Comparison of ENCODE assay signal across 16 cellular contexts in genomic region chr14:80491562-80492139, GRCh38.
A peak's percentile ranks its signal among the peaks of the same experiment; 100 is the strongest.
DNase-seq lines count a peak whose midpoint lies in the region; ATAC-seq and TF ChIP-seq lines count a peak whose summit lies in the region.
"Had no signal": no experiment of that assay in that cellular context is flagged by ENCODE, and none has a peak within 500 bp of the region (broad histone marks: within the 10 kb centered on the region; RNA-seq: fewer than 3 reads in every experiment).

No MANE protein-coding gene starts in this region.

- no peak overlapping the region for H3K18ac ChIP-seq in mesenchymal stem cell (ENCODE audit: low read depth in 1 of 2, low read length in 2 of 2)

- no peak overlapping the region for H3K4me3 ChIP-seq in left ventricle myocardium inferior
- no peak overlapping the region for H3K4me3 ChIP-seq in OCI-LY1 (ENCODE audit: low read depth, low read length, poor library complexity, severe bottlenecking)
- no peak overlapping the region for H3K4me3 ChIP-seq in mesenchymal stem cell (ENCODE audit: insufficient read depth in 1 of 2, low read depth in 1 of 2, low read length in 2 of 2)
- H3K4me3 ChIP-seq: esophagus muscularis mucosa, left lung had no signal

- H3K27ac ChIP-seq in left ventricle myocardium inferior (replicated peaks): peak overlapping the region; percentile 61
- H3K27ac ChIP-seq in OCI-LY1 (ENCODE audit: low read depth, low read length, poor library complexity, severe bottlenecking): no peak overlapping the region
- H3K27ac ChIP-seq in mesenchymal stem cell (ENCODE audit: low read length, poor library complexity, severe bottlenecking): no peak overlapping the region
- H3K27ac ChIP-seq: left lung had no signal

- no peak overlapping the region for H2BK15ac ChIP-seq in mesenchymal stem cell (ENCODE audit: low read depth, poor library complexity, severe bottlenecking)

- H3K27me3 Mint-ChIP-seq in naive thymus-derived CD8-positive, alpha-beta T cell: no peaks in the 10 kb centered on the region
- H3K27me3 Mint-ChIP-seq: stimulated activated naive CD8-positive, alpha-beta T cell treated with anti-CD3 and anti-CD28 coated beads, Interleukin-15, Interleukin-2, amounts not matched to agents 100 ng/mL and 50 ng/mL, for 24 hours had no signal

- H3K9ac ChIP-seq in OCI-LY1 (ENCODE audit: low read length) (no peak overlapping the region), mesenchymal stem cell (ENCODE audit: low read length) (peak overlapping the region; percentile 20)

- H3K36me3 Mint-ChIP-seq in naive thymus-derived CD8-positive, alpha-beta T cell: no peaks in the 10 kb centered on the region

- H4K91ac ChIP-seq in mesenchymal stem cell (ENCODE audit: low read length): no peak overlapping the region

- ATAC-seq in left cardiac atrium (no peak), HG03175 (IDR thresholded peaks at IDR 0.05; ENCODE audit: unreplicated experiment) (no peak)
- no peak for ATAC-seq in naive thymus-derived CD8-positive, alpha-beta T cell

- H4K20me1 ChIP-seq in OCI-LY1 (ENCODE audit: insufficient read depth, low read length): no peaks in the 10 kb centered on the region

- no peaks in the 10 kb centered on the region for H3K79me1 ChIP-seq in mesenchymal stem cell (replicated peaks; ENCODE audit: low read length, poor library complexity, severe bottlenecking)

- H3K9me3 Mint-ChIP-seq in naive thymus-derived CD8-positive, alpha-beta T cell: peaks cover 0 to 9% (median 0%) of the 10 kb centered on the region in 9 donors
- H3K9me3 Mint-ChIP-seq: stimulated activated naive CD8-positive, alpha-beta T cell treated with anti-CD3 and anti-CD28 coated beads, Interleukin-15, Interleukin-2, amounts not matched to agents 100 ng/mL and 50 ng/mL, for 24 hours had no signal

- H3K36me3 ChIP-seq in left ventricle myocardium inferior (no peaks in the 10 kb centered on the region), OCI-LY1 (ENCODE audit: insufficient read depth, low read length) (no peaks in the 10 kb centered on the region), mesenchymal stem cell (ENCODE audit: control insufficient read depth in 1 of 2, insufficient read depth in 2 of 2, low read depth in 1 of 2, low read length in 2 of 2) (no peaks in the 10 kb centered on the region)
- H3K36me3 ChIP-seq: esophagus muscularis mucosa, left lung had no signal

- no peak overlapping the region for H2BK5ac ChIP-seq in mesenchymal stem cell (ENCODE audit: low read depth, low read length, poor library complexity, severe bottlenecking)

- no peak overlapping the region for H3K4ac ChIP-seq in mesenchymal stem cell (ENCODE audit: low read depth in 1 of 2, low read length in 2 of 2)

- H3K4me3 Mint-ChIP-seq in naive thymus-derived CD8-positive, alpha-beta T cell: no peak overlapping the region
- H3K4me3 Mint-ChIP-seq: stimulated activated naive CD8-positive, alpha-beta T cell treated with anti-CD3 and anti-CD28 coated beads, Interleukin-15, Interleukin-2, amounts not matched to agents 100 ng/mL and 50 ng/mL, for 24 hours had no signal

- TF ChIP-seq CTCF in left ventricle myocardium inferior (IDR thresholded peaks at IDR 0.05; ENCODE audit: borderline replicate concordance) (no peak), OCI-LY1 (IDR thresholded peaks at IDR 0.05; ENCODE audit: low read length) (no peak)

- no peaks in the 10 kb centered on the region for H3K79me2 ChIP-seq in OCI-LY1 (ENCODE audit: insufficient read depth, low read length)

- DNase-seq in left ventricle myocardium inferior (no peak), left cardiac atrium (no peak), mesenchymal stem cell (no peak), 8988T (no peak), NCI-H2171 (lab: John Stamatoyannopoulos, UW) (no peak)
- DNase-seq in naive thymus-derived CD8-positive, alpha-beta T cell: no peak
- DNase-seq: activated CD4-positive, CD25-positive, alpha-beta regulatory T cell treated with anti-CD3 and anti-CD28 coated beads, Interleukin-2, amount 50 U/mL, for 72 hours; left lung; NCI-H1694 treated with DMSO at 0.1 percent for 48 hours; NCI-H510A; OCI-M1; T1000 had no signal

- H3K27me3 ChIP-seq in left ventricle myocardium inferior (ENCODE audit: low read depth) (no peaks in the 10 kb centered on the region), OCI-LY1 (ENCODE audit: insufficient read depth, low read length) (no peaks in the 10 kb centered on the region), mesenchymal stem cell (ENCODE audit: control insufficient read depth in 1 of 2, insufficient read depth in 1 of 2, low read length in 2 of 2) (no peaks in the 10 kb centered on the region)
- H3K27me3 ChIP-seq: esophagus muscularis mucosa, left lung had no signal

- no peak overlapping the region for H3K27ac Mint-ChIP-seq in naive thymus-derived CD8-positive, alpha-beta T cell
- H3K27ac Mint-ChIP-seq: stimulated activated naive CD8-positive, alpha-beta T cell treated with anti-CD3 and anti-CD28 coated beads, Interleukin-15, Interleukin-2, amounts not matched to agents 100 ng/mL and 50 ng/mL, for 24 hours had no signal

- H2AK5ac ChIP-seq in mesenchymal stem cell (ENCODE audit: low read length, severe bottlenecking): no peak overlapping the region

- POLR2A ChIA-PET in naive thymus-derived CD8-positive, alpha-beta T cell (lab: Charles Lee): no interaction called here

- H3K4me2 ChIP-seq in OCI-LY1 (ENCODE audit: low read length) (0 out of 2 replicates have a peak overlapping the region, but pooled peaks have one; percentile 11), mesenchymal stem cell (ENCODE audit: low read length, poor library complexity, severe bottlenecking) (no peak overlapping the region)

- H2AFZ ChIP-seq in OCI-LY1 (ENCODE audit: low read length) (no peak overlapping the region), mesenchymal stem cell (ENCODE audit: low read depth, low read length) (no peak overlapping the region)

- 84% methylated on average over 2 of the region's 2 CpGs for WGBS in mesenchymal stem cell

- intact Hi-C loops in left ventricle myocardium inferior (cut with micrococcal nuclease) (no loop called here), left cardiac atrium (cut with DNase I) (no loop called here)

- H3K9me3 ChIP-seq in left ventricle myocardium inferior (replicated peaks) (no peaks in the 10 kb centered on the region), OCI-LY1 (ENCODE audit: low read length) (no peaks in the 10 kb centered on the region), mesenchymal stem cell (ENCODE audit: control insufficient read depth, low read length) (no peaks in the 10 kb centered on the region)
- H3K9me3 ChIP-seq: esophagus muscularis mucosa, left lung had no signal

- no peaks in the 10 kb centered on the region for H3F3A ChIP-seq in OCI-LY1 (ENCODE audit: insufficient read depth, low read length)

- H3K23ac ChIP-seq in mesenchymal stem cell (ENCODE audit: low read length in 2 of 2): no peak overlapping the region

- H3K9me2 ChIP-seq in OCI-LY1 (ENCODE audit: low read depth, low read length): no peaks in the 10 kb centered on the region

- H2BK120ac ChIP-seq in mesenchymal stem cell (ENCODE audit: low read depth, low read length): no peak overlapping the region

- no peaks in the 10 kb centered on the region for H3K4me1 Mint-ChIP-seq in naive thymus-derived CD8-positive, alpha-beta T cell

- H4K8ac ChIP-seq in mesenchymal stem cell (ENCODE audit: low read length): no peak overlapping the region

- H3K4me1 ChIP-seq in left ventricle myocardium inferior (no peaks in the 10 kb centered on the region), OCI-LY1 (ENCODE audit: insufficient read depth, low read length, severe bottlenecking) (peaks cover 8% of the 10 kb centered on the region), mesenchymal stem cell (ENCODE audit: control insufficient read depth, insufficient read depth, low read depth, low read length) (peaks cover 2% of the 10 kb centered on the region)
- H3K4me1 ChIP-seq: left lung had no signal

- no peak overlapping the region for H2BK12ac ChIP-seq in mesenchymal stem cell (ENCODE audit: low read length in 2 of 2)

- H3K14ac ChIP-seq in mesenchymal stem cell (ENCODE audit: low read length in 2 of 2): no peak overlapping the region
